Comparison of ENCODE assay signal across 20 cellular contexts in genomic region chr7:1787681-1788235, GRCh38.
"Had no signal": no experiment of that assay in that cellular context is flagged by ENCODE, and none has a peak within 500 bp of the region (broad histone marks: within the 10 kb centered on the region; RNA-seq: fewer than 3 reads in every experiment).

No MANE protein-coding gene starts in this region.

- H3K36me3 ChIP-seq: brain microvascular endothelial cell had no signal

- DNase-seq: activated CD4-positive, alpha-beta T cell treated with anti-CD3 and anti-CD28 coated beads for 48 hours; activated CD4-positive, alpha-beta T cell treated with anti-CD3 and anti-CD28 coated beads, Interleukin-2, amount 50 U/mL, for 4 hours; activated CD4-positive, CD25-positive, alpha-beta regulatory T cell treated with anti-CD3 and anti-CD28 coated beads, Interleukin-2, amount 50 U/mL, for 72 hours; activated CD8-positive, alpha-beta T cell treated with anti-CD3 and anti-CD28 coated beads, Interleukin-2, amount 10 ng/mL, durations not matched to agents 7 days and 5 days; activated gamma-delta T cell treated with Interleukin-2 at 50 U/mL for 16 hours; activated naive CD4-positive, alpha-beta T cell treated with anti-CD3 and anti-CD28 coated beads, Interleukin-2, amount 10 ng/mL, durations not matched to agents 7 days and 5 days; activated naive CD8-positive, alpha-beta T cell treated with anti-CD3 and anti-CD28 coated beads for 36 hours; activated T-cell treated with anti-CD3 and anti-CD28 coated beads, Interleukin-2, amount 50 U/mL, for 72 hours; brain microvascular endothelial cell; MM.1S; NCI-H1105 treated with DMSO at 0.1 percent for 48 hours; NCI-H1436 treated with DMSO at 0.1 percent for 48 hours; NCI-H187 treated with DMSO at 0.1 percent for 48 hours; NCI-H2081 treated with DMSO at 0.1 percent for 48 hours; NCI-H446 treated with DMSO at 0.1 percent for 48 hours; NCI-H524 treated with DMSO at 0.1 percent for 48 hours; NCI-H82; SIG-M5; T-helper 17 cell; T-helper 9 cell had no signal

- H3K27ac ChIP-seq: brain microvascular endothelial cell had no signal

- H3K27me3 ChIP-seq: brain microvascular endothelial cell had no signal
